15 cellular contexts compared by ENCODE assay signal in genomic region chr2:19611491-19612332, GRCh38.
DNase-seq lines count a peak whose midpoint lies in the region; TF ChIP-seq lines count a peak whose summit lies in the region.
"Had no signal": no experiment of that assay in that cellular context is flagged by ENCODE, and none has a peak within 500 bp of the region (broad histone marks: within the 10 kb centered on the region; RNA-seq: fewer than 3 reads in every experiment).

No MANE protein-coding gene starts in this region.

- H3K27ac Mint-ChIP-seq in type B pancreatic cell, result no peak overlapping the region
- no peak overlapping the region for H3K27ac Mint-ChIP-seq in activated CD4-positive, alpha-beta T cell treated with anti-CD3 and anti-CD28 coated beads, Interleukin-2, amount 10 ng/mL, durations not matched to agents 24 days and 14 days
- H3K27ac Mint-ChIP-seq: IgD-negative memory B cell had no signal

- no peak for TF ChIP-seq CTCF in type B pancreatic cell (conservative IDR thresholded peaks at IDR 0.05)

- peaks cover 9% of the 10 kb centered on the region for H3K9me3 Mint-ChIP-seq in type B pancreatic cell
- peaks cover 12% of the 10 kb centered on the region for H3K9me3 Mint-ChIP-seq in activated CD4-positive, alpha-beta T cell treated with anti-CD3 and anti-CD28 coated beads, Interleukin-2, amount 10 ng/mL, durations not matched to agents 24 days and 14 days

- no peaks in the 10 kb centered on the region for H3K4me1 Mint-ChIP-seq in type B pancreatic cell (ENCODE audit: unreplicated experiment)
- H3K4me1 Mint-ChIP-seq in activated CD4-positive, alpha-beta T cell treated with anti-CD3 and anti-CD28 coated beads, Interleukin-2, amount 10 ng/mL, durations not matched to agents 24 days and 14 days, result no peaks in the 10 kb centered on the region
- H3K4me1 Mint-ChIP-seq: IgD-negative memory B cell, neural crest cell had no signal

- no peaks in the 10 kb centered on the region for H3K36me3 Mint-ChIP-seq in type B pancreatic cell
- H3K36me3 Mint-ChIP-seq in activated CD4-positive, alpha-beta T cell treated with anti-CD3 and anti-CD28 coated beads, Interleukin-2, amount 10 ng/mL, durations not matched to agents 24 days and 14 days (ENCODE audit: low read depth), result no peaks in the 10 kb centered on the region
- H3K36me3 Mint-ChIP-seq: IgD-negative memory B cell had no signal

- H3K4me3 Mint-ChIP-seq in type B pancreatic cell, result no peak overlapping the region
- H3K4me3 Mint-ChIP-seq in activated CD4-positive, alpha-beta T cell treated with anti-CD3 and anti-CD28 coated beads, Interleukin-2, amount 10 ng/mL, durations not matched to agents 24 days and 14 days, result no peak overlapping the region
- H3K4me3 Mint-ChIP-seq: IgD-negative memory B cell, neural crest cell had no signal

- H3K27me3 Mint-ChIP-seq in type B pancreatic cell, result peaks cover 13% of the 10 kb centered on the region
- peaks cover 1% of the 10 kb centered on the region for H3K27me3 Mint-ChIP-seq in activated CD4-positive, alpha-beta T cell treated with anti-CD3 and anti-CD28 coated beads, Interleukin-2, amount 10 ng/mL, durations not matched to agents 24 days and 14 days
- H3K27me3 Mint-ChIP-seq: IgD-negative memory B cell had no signal

- intact Hi-C loops in activated CD4-positive, alpha-beta T cell treated with anti-CD3 and anti-CD28 coated beads, Interleukin-2, amount 10 ng/mL, durations not matched to agents 24 days and 14 days (cut with micrococcal nuclease), result no loop called here

- DNase-seq in ELR (ENCODE audit: low read depth), result peak; percentile 97
- DNase-seq in NCI-H146 treated with DMSO at 0.1 percent for 48 hours (lab: John Stamatoyannopoulos, UW; ENCODE audit: unreplicated experiment), result peak; percentile 92
- DNase-seq in epithelial cell of prostate (ENCODE audit: low read depth, low spot score), result peak; percentile 46
- peak; percentile 93 for DNase-seq in non-pigmented ciliary epithelial cell (ENCODE audit: low read depth)
- no peak for DNase-seq in activated naive CD4-positive, alpha-beta T cell treated with anti-CD3 and anti-CD28 coated beads, Interleukin-2, amount 50 U/mL, for 16 hours
- DNase-seq in SKM-1 treated with dmso at 0.1 percent for 144 hours (lab: John Stamatoyannopoulos, UW; ENCODE audit: unreplicated experiment), result no peak
- DNase-seq in type B pancreatic cell (ENCODE audit: extremely low spot score, unreplicated experiment), result no peak
- no peak for DNase-seq in activated CD4-positive, alpha-beta T cell treated with anti-CD3 and anti-CD28 coated beads, Interleukin-2, amount 10 ng/mL, durations not matched to agents 24 days and 14 days
- DNase-seq: hippocampal formation; NCI-H524; stimulated activated naive CD8-positive, alpha-beta T cell treated with anti-CD3 and anti-CD28 coated beads, Interleukin-15, Interleukin-2, amounts not matched to agents 100 U/mL and 50 U/mL, for 24 hours; T-helper 1 cell had no signal

- H3K27ac ChIP-seq in epithelial cell of prostate, result peak overlapping the region; percentile 32
- H3K27ac ChIP-seq: ascending aorta had no signal

Comparison
In these comparisons a context has a peak if more than half of its experiments do, and no peak if none do; other contexts are left out.
1. DNase-seq: peak in ELR (single experiment), NCI-H146 treated with DMSO at 0.1 percent for 48 hours (single experiment), epithelial cell of prostate (single experiment) and non-pigmented ciliary epithelial cell (single experiment); none in activated naive CD4-positive, alpha-beta T cell treated with anti-CD3 and anti-CD28 coated beads, Interleukin-2, amount 50 U/mL, for 16 hours (single experiment), SKM-1 treated with dmso at 0.1 percent for 144 hours (single experiment), type B pancreatic cell (single experiment) and activated CD4-positive, alpha-beta T cell treated with anti-CD3 and anti-CD28 coated beads, Interleukin-2, amount 10 ng/mL, durations not matched to agents 24 days and 14 days (single experiment).